1 cellular context compared by ENCODE assay signal in the genomic region with DNA sequence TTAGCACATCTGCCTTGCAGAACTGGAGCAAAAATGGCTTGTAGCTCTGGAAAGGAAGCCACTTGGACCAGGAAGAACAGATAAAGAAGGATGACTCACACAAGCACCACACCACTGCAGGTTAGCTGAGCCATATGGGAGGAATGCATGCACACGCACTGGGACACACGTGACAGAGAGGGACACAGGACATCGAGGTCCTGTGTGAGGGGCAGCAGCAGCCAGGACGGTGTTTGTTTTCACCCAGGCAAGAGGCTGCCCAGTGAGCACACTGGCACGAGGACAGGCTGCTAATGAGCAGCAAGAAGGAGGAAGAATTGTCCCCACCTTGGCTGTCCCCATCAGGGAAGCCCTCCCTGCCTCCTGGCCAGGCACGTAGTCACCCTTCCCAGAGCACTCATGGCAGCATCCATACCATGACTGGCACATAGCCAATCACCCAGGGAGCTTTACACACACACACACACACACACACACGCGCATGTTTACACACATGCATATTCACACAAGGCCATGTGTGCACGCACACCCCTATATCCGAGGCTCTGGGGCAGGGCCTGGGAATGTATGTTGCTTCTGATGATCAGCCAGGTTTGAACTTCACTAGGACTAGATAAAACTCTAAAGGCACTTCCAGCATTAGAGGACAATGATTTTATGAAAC.
TF ChIP-seq lines count a peak whose summit lies in the region.

No MANE protein-coding gene starts in this region.

TF ChIP-seq in K562, 482 proteins besides CTCF, POLR2A, EP300 and RAD21 (continued from another document and continues in another):
- TF ChIP-seq, protein P1, sequence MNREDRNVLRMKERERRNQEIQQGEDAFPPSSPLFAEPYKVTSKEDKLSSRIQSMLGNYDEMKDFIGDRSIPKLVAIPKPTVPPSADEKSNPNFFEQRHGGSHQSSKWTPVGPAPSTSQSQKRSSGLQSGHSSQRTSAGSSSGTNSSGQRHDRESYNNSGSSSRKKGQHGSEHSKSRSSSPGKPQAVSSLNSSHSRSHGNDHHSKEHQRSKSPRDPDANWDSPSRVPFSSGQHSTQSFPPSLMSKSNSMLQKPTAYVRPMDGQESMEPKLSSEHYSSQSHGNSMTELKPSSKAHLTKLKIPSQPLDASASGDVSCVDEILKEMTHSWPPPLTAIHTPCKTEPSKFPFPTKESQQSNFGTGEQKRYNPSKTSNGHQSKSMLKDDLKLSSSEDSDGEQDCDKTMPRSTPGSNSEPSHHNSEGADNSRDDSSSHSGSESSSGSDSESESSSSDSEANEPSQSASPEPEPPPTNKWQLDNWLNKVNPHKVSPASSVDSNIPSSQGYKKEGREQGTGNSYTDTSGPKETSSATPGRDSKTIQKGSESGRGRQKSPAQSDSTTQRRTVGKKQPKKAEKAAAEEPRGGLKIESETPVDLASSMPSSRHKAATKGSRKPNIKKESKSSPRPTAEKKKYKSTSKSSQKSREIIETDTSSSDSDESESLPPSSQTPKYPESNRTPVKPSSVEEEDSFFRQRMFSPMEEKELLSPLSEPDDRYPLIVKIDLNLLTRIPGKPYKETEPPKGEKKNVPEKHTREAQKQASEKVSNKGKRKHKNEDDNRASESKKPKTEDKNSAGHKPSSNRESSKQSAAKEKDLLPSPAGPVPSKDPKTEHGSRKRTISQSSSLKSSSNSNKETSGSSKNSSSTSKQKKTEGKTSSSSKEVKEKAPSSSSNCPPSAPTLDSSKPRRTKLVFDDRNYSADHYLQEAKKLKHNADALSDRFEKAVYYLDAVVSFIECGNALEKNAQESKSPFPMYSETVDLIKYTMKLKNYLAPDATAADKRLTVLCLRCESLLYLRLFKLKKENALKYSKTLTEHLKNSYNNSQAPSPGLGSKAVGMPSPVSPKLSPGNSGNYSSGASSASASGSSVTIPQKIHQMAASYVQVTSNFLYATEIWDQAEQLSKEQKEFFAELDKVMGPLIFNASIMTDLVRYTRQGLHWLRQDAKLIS (CRISPR knock-in tag; IDR thresholded peaks at IDR 0.05), result no peak
- TF ChIP-seq TEAD4 (IDR thresholded peaks at IDR 0.05; ENCODE audit: low read length) (peak; percentile 62; the same call in 1 of the 2 replicates), TEAD4 (CRISPR knock-in tag; IDR thresholded peaks at IDR 0.05; ENCODE audit: borderline replicate concordance) (no peak), ATF1 (CRISPR knock-in tag; IDR thresholded peaks at IDR 0.05) (no peak), ATF1 (tag; IDR thresholded peaks at IDR 0.05) (no peak), CAMTA2 (CRISPR knock-in tag; conservative IDR thresholded peaks at IDR 0.05) (no peak), ARID1B (IDR thresholded peaks at IDR 0.05) (peak; percentile 80), SMARCA4 (IDR thresholded peaks at IDR 0.05) (peak; percentile 85), ATF7 (IDR thresholded peaks at IDR 0.05) (0 out of 2 replicates have a peak, but pooled peaks have one; percentile 36), POLR2H (tag; IDR thresholded peaks at IDR 0.05; ENCODE audit: low read depth) (no peak), FOXJ3 (CRISPR knock-in tag; IDR thresholded peaks at IDR 0.05) (no peak), ZNF282 (CRISPR knock-in tag; IDR thresholded peaks at IDR 0.05) (no peak), PURB (CRISPR knock-in tag; IDR thresholded peaks at IDR 0.05; ENCODE audit: low read depth) (no peak), MCM2 (IDR thresholded peaks at IDR 0.05; ENCODE audit: low read depth) (no peak), SMARCC2 (IDR thresholded peaks at IDR 0.05; ENCODE audit: low read depth) (peak; percentile 39; the same call in 1 of the 2 replicates), ZNF12 (CRISPR knock-in tag; IDR thresholded peaks at IDR 0.05) (no peak), STAG1 (CRISPR knock-in tag; IDR thresholded peaks at IDR 0.05; ENCODE audit: borderline replicate concordance) (no peak), GTF2F1 (IDR thresholded peaks at IDR 0.05; ENCODE audit: low read depth, low read length) (no peak), KDM5B (IDR thresholded peaks at IDR 0.05; ENCODE audit: insufficient replicate concordance, low read depth, low read length) (no peak), TAF15 (IDR thresholded peaks at IDR 0.05; ENCODE audit: low read depth, low read length) (no peak), IRF2 (CRISPR knock-in tag; IDR thresholded peaks at IDR 0.05) (no peak), SIX5 (IDR thresholded peaks at IDR 0.05; ENCODE audit: borderline replicate concordance in 1 of 2, insufficient read depth in 1 of 2, low read depth in 1 of 2, low read length in 2 of 2) (no peak), NFIX (CRISPR knock-in tag; IDR thresholded peaks at IDR 0.05; ENCODE audit: low read depth) (no peak), ZNF644 (tag; IDR thresholded peaks at IDR 0.05; ENCODE audit: low read depth) (no peak), FOXM1 (IDR thresholded peaks at IDR 0.05; ENCODE audit: low read depth) (no peak), FOXM1 (CRISPR knock-in tag; IDR thresholded peaks at IDR 0.05; ENCODE audit: low read depth) (no peak), ARHGAP35 (IDR thresholded peaks at IDR 0.05; ENCODE audit: partially characterized antibody) (no peak), TRIM28 (IDR thresholded peaks at IDR 0.05) (no peak), CBX8 (IDR thresholded peaks at IDR 0.05; ENCODE audit: borderline replicate concordance, extremely low read depth, low read depth, low read length, poor library complexity, severe bottlenecking) (no peak), ZNF347 (CRISPR knock-in tag; IDR thresholded peaks at IDR 0.05; ENCODE audit: low read depth) (no peak), CHD4 (IDR thresholded peaks at IDR 0.05; ENCODE audit: insufficient read depth, insufficient replicate concordance, low read depth, low read length, poor library complexity, severe bottlenecking) (no peak), ZNF175 (CRISPR knock-in tag; IDR thresholded peaks at IDR 0.05; ENCODE audit: low read depth) (no peak), ZNF140 (CRISPR knock-in tag; IDR thresholded peaks at IDR 0.05) (no peak), YBX1 (IDR thresholded peaks at IDR 0.05) (no peak), SP2 (IDR thresholded peaks at IDR 0.05; ENCODE audit: extremely low read depth, low read depth, low read length, poor library complexity, severe bottlenecking) (no peak), SRSF1 (IDR thresholded peaks at IDR 0.05; ENCODE audit: low read depth, low read length) (no peak), FOS (IDR thresholded peaks at IDR 0.05; ENCODE audit: extremely low read depth, insufficient read length) (peak; percentile 52), ZKSCAN8 (CRISPR knock-in tag; IDR thresholded peaks at IDR 0.05) (no peak), NONO (IDR thresholded peaks at IDR 0.05; ENCODE audit: low read depth in 2 of 2, low read length in 1 of 2) (no peak), HNRNPH1 (optimal IDR thresholded peaks at IDR 0.05; ENCODE audit: low read depth, low read length) (no peak), ZNF589 (CRISPR knock-in tag; IDR thresholded peaks at IDR 0.05; ENCODE audit: low read depth) (no peak), HDAC3 (IDR thresholded peaks at IDR 0.05; ENCODE audit: borderline replicate concordance, partially characterized antibody) (no peak), ZNF436 (CRISPR knock-in tag; IDR thresholded peaks at IDR 0.05) (no peak), NCOA6 (IDR thresholded peaks at IDR 0.05) (no peak), ZNF239 (CRISPR knock-in tag; IDR thresholded peaks at IDR 0.05) (no peak), SP1 (CRISPR knock-in tag; IDR thresholded peaks at IDR 0.05) (no peak)
- TF ChIP-seq, protein P2, sequence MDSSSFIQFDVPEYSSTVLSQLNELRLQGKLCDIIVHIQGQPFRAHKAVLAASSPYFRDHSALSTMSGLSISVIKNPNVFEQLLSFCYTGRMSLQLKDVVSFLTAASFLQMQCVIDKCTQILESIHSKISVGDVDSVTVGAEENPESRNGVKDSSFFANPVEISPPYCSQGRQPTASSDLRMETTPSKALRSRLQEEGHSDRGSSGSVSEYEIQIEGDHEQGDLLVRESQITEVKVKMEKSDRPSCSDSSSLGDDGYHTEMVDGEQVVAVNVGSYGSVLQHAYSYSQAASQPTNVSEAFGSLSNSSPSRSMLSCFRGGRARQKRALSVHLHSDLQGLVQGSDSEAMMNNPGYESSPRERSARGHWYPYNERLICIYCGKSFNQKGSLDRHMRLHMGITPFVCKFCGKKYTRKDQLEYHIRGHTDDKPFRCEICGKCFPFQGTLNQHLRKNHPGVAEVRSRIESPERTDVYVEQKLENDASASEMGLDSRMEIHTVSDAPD (CRISPR knock-in tag; IDR thresholded peaks at IDR 0.05), result no peak
- TF ChIP-seq, protein P3, sequence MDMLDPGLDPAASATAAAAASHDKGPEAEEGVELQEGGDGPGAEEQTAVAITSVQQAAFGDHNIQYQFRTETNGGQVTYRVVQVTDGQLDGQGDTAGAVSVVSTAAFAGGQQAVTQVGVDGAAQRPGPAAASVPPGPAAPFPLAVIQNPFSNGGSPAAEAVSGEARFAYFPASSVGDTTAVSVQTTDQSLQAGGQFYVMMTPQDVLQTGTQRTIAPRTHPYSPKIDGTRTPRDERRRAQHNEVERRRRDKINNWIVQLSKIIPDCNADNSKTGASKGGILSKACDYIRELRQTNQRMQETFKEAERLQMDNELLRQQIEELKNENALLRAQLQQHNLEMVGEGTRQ (CRISPR knock-in tag; IDR thresholded peaks at IDR 0.05), result peak; percentile 42; the same call in 1 of the 2 replicates
- TF ChIP-seq, protein P4, sequence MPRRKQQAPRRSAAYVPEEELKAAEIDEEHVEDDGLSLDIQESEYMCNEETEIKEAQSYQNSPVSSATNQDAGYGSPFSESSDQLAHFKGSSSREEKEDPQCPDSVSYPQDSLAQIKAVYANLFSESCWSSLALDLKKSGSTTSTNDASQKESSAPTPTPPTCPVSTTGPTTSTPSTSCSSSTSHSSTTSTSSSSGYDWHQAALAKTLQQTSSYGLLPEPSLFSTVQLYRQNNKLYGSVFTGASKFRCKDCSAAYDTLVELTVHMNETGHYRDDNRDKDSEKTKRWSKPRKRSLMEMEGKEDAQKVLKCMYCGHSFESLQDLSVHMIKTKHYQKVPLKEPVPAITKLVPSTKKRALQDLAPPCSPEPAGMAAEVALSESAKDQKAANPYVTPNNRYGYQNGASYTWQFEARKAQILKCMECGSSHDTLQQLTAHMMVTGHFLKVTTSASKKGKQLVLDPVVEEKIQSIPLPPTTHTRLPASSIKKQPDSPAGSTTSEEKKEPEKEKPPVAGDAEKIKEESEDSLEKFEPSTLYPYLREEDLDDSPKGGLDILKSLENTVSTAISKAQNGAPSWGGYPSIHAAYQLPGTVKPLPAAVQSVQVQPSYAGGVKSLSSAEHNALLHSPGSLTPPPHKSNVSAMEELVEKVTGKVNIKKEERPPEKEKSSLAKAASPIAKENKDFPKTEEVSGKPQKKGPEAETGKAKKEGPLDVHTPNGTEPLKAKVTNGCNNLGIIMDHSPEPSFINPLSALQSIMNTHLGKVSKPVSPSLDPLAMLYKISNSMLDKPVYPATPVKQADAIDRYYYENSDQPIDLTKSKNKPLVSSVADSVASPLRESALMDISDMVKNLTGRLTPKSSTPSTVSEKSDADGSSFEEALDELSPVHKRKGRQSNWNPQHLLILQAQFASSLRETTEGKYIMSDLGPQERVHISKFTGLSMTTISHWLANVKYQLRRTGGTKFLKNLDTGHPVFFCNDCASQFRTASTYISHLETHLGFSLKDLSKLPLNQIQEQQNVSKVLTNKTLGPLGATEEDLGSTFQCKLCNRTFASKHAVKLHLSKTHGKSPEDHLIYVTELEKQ (CRISPR knock-in tag; IDR thresholded peaks at IDR 0.05), result no peak
- TF ChIP-seq, protein P5, sequence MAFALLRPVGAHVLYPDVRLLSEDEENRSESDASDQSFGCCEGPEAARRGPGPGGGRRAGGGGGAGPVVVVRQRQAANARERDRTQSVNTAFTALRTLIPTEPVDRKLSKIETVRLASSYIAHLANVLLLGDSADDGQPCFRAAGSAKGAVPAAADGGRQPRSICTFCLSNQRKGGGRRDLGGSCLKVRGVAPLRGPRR (CRISPR knock-in tag; IDR thresholded peaks at IDR 0.05), result no peak
- TF ChIP-seq, protein P6, sequence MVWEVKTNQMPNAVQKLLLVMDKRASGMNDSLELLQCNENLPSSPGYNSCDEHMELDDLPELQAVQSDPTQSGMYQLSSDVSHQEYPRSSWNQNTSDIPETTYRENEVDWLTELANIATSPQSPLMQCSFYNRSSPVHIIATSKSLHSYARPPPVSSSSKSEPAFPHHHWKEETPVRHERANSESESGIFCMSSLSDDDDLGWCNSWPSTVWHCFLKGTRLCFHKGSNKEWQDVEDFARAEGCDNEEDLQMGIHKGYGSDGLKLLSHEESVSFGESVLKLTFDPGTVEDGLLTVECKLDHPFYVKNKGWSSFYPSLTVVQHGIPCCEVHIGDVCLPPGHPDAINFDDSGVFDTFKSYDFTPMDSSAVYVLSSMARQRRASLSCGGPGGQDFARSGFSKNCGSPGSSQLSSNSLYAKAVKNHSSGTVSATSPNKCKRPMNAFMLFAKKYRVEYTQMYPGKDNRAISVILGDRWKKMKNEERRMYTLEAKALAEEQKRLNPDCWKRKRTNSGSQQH (CRISPR knock-in tag; IDR thresholded peaks at IDR 0.05), result no peak
- TF ChIP-seq, protein P7, sequence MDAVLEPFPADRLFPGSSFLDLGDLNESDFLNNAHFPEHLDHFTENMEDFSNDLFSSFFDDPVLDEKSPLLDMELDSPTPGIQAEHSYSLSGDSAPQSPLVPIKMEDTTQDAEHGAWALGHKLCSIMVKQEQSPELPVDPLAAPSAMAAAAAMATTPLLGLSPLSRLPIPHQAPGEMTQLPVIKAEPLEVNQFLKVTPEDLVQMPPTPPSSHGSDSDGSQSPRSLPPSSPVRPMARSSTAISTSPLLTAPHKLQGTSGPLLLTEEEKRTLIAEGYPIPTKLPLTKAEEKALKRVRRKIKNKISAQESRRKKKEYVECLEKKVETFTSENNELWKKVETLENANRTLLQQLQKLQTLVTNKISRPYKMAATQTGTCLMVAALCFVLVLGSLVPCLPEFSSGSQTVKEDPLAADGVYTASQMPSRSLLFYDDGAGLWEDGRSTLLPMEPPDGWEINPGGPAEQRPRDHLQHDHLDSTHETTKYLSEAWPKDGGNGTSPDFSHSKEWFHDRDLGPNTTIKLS (IDR thresholded peaks at IDR 0.05; ENCODE audit: borderline replicate concordance, low read depth), result no peak
- TF ChIP-seq, protein P8, sequence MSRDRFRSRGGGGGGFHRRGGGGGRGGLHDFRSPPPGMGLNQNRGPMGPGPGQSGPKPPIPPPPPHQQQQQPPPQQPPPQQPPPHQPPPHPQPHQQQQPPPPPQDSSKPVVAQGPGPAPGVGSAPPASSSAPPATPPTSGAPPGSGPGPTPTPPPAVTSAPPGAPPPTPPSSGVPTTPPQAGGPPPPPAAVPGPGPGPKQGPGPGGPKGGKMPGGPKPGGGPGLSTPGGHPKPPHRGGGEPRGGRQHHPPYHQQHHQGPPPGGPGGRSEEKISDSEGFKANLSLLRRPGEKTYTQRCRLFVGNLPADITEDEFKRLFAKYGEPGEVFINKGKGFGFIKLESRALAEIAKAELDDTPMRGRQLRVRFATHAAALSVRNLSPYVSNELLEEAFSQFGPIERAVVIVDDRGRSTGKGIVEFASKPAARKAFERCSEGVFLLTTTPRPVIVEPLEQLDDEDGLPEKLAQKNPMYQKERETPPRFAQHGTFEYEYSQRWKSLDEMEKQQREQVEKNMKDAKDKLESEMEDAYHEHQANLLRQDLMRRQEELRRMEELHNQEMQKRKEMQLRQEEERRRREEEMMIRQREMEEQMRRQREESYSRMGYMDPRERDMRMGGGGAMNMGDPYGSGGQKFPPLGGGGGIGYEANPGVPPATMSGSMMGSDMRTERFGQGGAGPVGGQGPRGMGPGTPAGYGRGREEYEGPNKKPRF (IDR thresholded peaks at IDR 0.05; ENCODE audit: low read depth, low read length), result no peak
- TF ChIP-seq, protein P9, sequence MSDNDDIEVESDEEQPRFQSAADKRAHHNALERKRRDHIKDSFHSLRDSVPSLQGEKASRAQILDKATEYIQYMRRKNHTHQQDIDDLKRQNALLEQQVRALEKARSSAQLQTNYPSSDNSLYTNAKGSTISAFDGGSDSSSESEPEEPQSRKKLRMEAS (CRISPR knock-in tag; IDR thresholded peaks at IDR 0.05), result peak; percentile 83
